Comparison of ENCODE assay signal across 8 cellular contexts in genomic region chr2:4979127-4979526, GRCh38.
"Had no signal": no experiment of that assay in that cellular context is flagged by ENCODE, and none has a peak within 500 bp of the region (broad histone marks: within the 10 kb centered on the region; RNA-seq: fewer than 3 reads in every experiment).

No MANE protein-coding gene starts in this region.

- H3K4me1 Mint-ChIP-seq: IgD-negative memory B cell had no signal

- H3K27ac Mint-ChIP-seq: HFFc6, IgD-negative memory B cell had no signal

- H3K36me3 Mint-ChIP-seq: IgD-negative memory B cell had no signal

- H3K27me3 Mint-ChIP-seq: IgD-negative memory B cell had no signal

- H3K4me3 Mint-ChIP-seq: HFFc6, IgD-negative memory B cell had no signal

- H3K4me1 ChIP-seq: HAP-1 had no signal

- H3K9me3 Mint-ChIP-seq: IgD-negative memory B cell had no signal

- H3K9me3 ChIP-seq: HAP-1 had no signal

- H2AFZ ChIP-seq: GM23248 had no signal

- DNase-seq: GM23248, GOT3, HFFc6 had no signal

- H3K4me3 ChIP-seq: GM23248, HAP-1 had no signal

- H3K9ac ChIP-seq: GM23248 had no signal

- ATAC-seq: HCT116, HepG2 had no signal

- H3K27ac ChIP-seq: GM23248, HL-60 had no signal

- H3K36me3 ChIP-seq: HAP-1 had no signal
